Comparison of ENCODE assay signal across 7 cellular contexts in genomic region chr18:57827646-57828045, GRCh38.
"Had no signal": no experiment of that assay in that cellular context is flagged by ENCODE, and none has a peak within 500 bp of the region (broad histone marks: within the 10 kb centered on the region; RNA-seq: fewer than 3 reads in every experiment).

No MANE protein-coding gene starts in this region.

- H3K4me3 Mint-ChIP-seq: GM23338, H9 had no signal

- ATAC-seq: GM23338 had no signal

- H3K9me3 Mint-ChIP-seq: H9 had no signal

- H3K4me1 Mint-ChIP-seq: GM23338, H9 had no signal

- H2AFZ ChIP-seq: GM23338 had no signal

- H3K27ac Mint-ChIP-seq: GM23338, H9 had no signal

- DNase-seq: H9, HCEC 1CT, IMR-90 had no signal

- H3K4me2 ChIP-seq: GM23338 had no signal

- H3K4me3 ChIP-seq: GM23338 had no signal

- FAIRE-seq: H1, H54, HTR-8/SVneo had no signal
